In genomic region chr18:48256848-48257247, GRCh38 we compare ENCODE assay signal across 34 cellular contexts.
"Had no signal": no experiment of that assay in that cellular context is flagged by ENCODE, and none has a peak within 500 bp of the region (broad histone marks: within the 10 kb centered on the region; RNA-seq: fewer than 3 reads in every experiment).

No MANE protein-coding gene starts in this region.

- DNase-seq: Karpas-422, Kasumi-1, MG63, MM.1S, MV-4-11, NCI-H1048, NCI-H1092, NCI-H1092 treated with DMSO at 0.1 percent for 48 hours, NCI-H1105, NCI-H1105 treated with DMSO at 0.1 percent for 48 hours, NCI-H1417, NCI-H1417 treated with DMSO at 0.1 percent for 48 hours, NCI-H1436, NCI-H146, NCI-H1694, NCI-H1694 treated with DMSO at 0.1 percent for 48 hours, NCI-H187, NCI-H187 treated with DMSO at 0.1 percent for 48 hours, NCI-H1930, NCI-H2029, NCI-H2029 treated with DMSO at 0.1 percent for 48 hours, NCI-H2081, NCI-H2081 treated with DMSO at 0.1 percent for 48 hours, NCI-H2107, NCI-H2171, NCI-H2171 treated with DMSO at 0.1 percent for 48 hours, NCI-H2227 treated with DMSO at 0.1 percent for 48 hours, NCI-H226, NCI-H345, NCI-H446, NCI-H446 treated with DMSO at 0.1 percent for 48 hours, NCI-H510A, NCI-H510A treated with DMSO at 0.1 percent for 48 hours, NCI-H524 had no signal

- H3K4me3 ChIP-seq: MG63 had no signal

- H3K36me3 ChIP-seq: MG63 had no signal

- H3K27me3 ChIP-seq: MG63 had no signal
